26 cellular contexts compared by ENCODE assay signal in the genomic region with DNA sequence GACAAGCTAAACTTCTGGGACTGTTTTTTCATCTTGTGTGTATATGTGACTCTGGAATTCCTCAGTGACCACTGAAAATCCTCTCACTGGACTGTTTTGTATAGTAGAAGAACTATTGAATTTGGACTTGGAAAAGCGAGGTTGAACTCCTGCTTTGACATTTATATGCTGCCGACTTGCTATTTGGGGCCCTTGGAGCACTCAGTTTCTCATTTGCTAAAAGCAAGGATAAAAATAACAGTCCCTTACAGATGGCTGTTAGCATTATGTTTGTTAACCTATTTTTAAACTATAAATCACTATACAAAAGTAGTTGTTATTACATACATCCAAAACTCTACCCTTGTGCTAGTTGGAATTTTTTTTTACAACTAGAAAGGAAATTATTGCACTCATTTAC. TPM values are rescaled to one million over a fixed set of nuclear protein-coding genes. Genes with fewer than 3 reads are reported as not detected.
DNase-seq lines count a peak whose midpoint lies in the region; ATAC-seq and TF ChIP-seq lines count a peak whose summit lies in the region.
"Had no signal": no experiment of that assay in that cellular context is flagged by ENCODE, and none has a peak within 500 bp of the region (broad histone marks: within the 10 kb centered on the region; RNA-seq: fewer than 3 reads in every experiment).

No MANE protein-coding gene starts in this region.

- H3K4me3 ChIP-seq in GM23338 (no peak overlapping the region), esophagus muscularis mucosa (no peak overlapping the region), sigmoid colon (no peak overlapping the region)
- H3K4me3 ChIP-seq: GM12878, HAP-1, K562, PC-9 had no signal

- H3K27ac ChIP-seq in GM23338 (ENCODE audit: low read depth) (peak overlapping the region; percentile 72; the same call in 1 of the 2 replicates), esophagus muscularis mucosa (replicated peaks in 1 of 4) (peak overlapping the region; percentile 14 to 60 (median 26)), sigmoid colon (peak overlapping the region; percentile 29 to 75 (median 72))
- H3K27ac ChIP-seq: HL-60, PC-9, RWPE1 had no signal

- H3K9me3 Mint-ChIP-seq in activated T-cell treated with anti-CD3 and anti-CD28 coated beads, Interleukin-2, amount 50 U/mL, for 24 hours, result no peaks in the 10 kb centered on the region
- no peaks in the 10 kb centered on the region for H3K9me3 Mint-ChIP-seq in GM23338
- H3K9me3 Mint-ChIP-seq: CD8-positive, alpha-beta T cell had no signal

- no peak overlapping the region for H3K4me2 ChIP-seq in GM23338
- H3K4me2 ChIP-seq: PC-9 had no signal

- H3K27me3 Mint-ChIP-seq in activated T-cell treated with anti-CD3 and anti-CD28 coated beads, Interleukin-2, amount 50 U/mL, for 24 hours, result no peaks in the 10 kb centered on the region
- no peaks in the 10 kb centered on the region for H3K27me3 Mint-ChIP-seq in GM23338 (ENCODE audit: insufficient read depth, low read depth, poor library complexity)

- H3K36me3 ChIP-seq in GM23338 (ENCODE audit: insufficient read depth), result no peaks in the 10 kb centered on the region
- no peaks in the 10 kb centered on the region for H3K36me3 ChIP-seq in esophagus muscularis mucosa
- H3K36me3 ChIP-seq in sigmoid colon, result no peaks in the 10 kb centered on the region
- H3K36me3 ChIP-seq: HAP-1 had no signal

- ATAC-seq in GM23338, result no peak
- no peak for ATAC-seq in GM19452 (IDR thresholded peaks at IDR 0.05; ENCODE audit: unreplicated experiment)
- ATAC-seq: CD8-positive, alpha-beta T cell; GM12878; HepG2; K562 had no signal

- H3K4me1 ChIP-seq in GM23338 (ENCODE audit: insufficient read depth) (no peaks in the 10 kb centered on the region), esophagus muscularis mucosa (peaks cover 0 to 31% (median 27%) of the 10 kb centered on the region in 4 donors), sigmoid colon (peaks cover 0 to 18% (median 17%) of the 10 kb centered on the region in 4 donors)

- no peaks in the 10 kb centered on the region for H3K9me2 ChIP-seq in GM23338 (ENCODE audit: insufficient read depth)

- TF ChIP-seq EP300 in esophagus muscularis mucosa (IDR thresholded peaks at IDR 0.05) (no peak), sigmoid colon (IDR thresholded peaks at IDR 0.05) (no peak)

- DNase-seq in activated T-cell treated with anti-CD3 and anti-CD28 coated beads, Interleukin-2, amount 50 U/mL, for 24 hours, result no peak
- DNase-seq in activated T-cell treated with anti-CD3 and anti-CD28 coated beads for 4 hours (no peak), GM23338 (ENCODE audit: low spot score) (no peak), esophagus muscularis mucosa (ENCODE audit: extremely low spot score) (no peak), sigmoid colon (no peak), NCI-H774 (lab: John Stamatoyannopoulos, UW) (no peak), ecto neural progenitor cell (ENCODE audit: low spot score) (no peak)
- DNase-seq: 8988T; C1 segment of cervical spinal cord; CD8-positive, alpha-beta T cell; DND-41; MM.1S; NCI-H1092; NCI-H1436; NCI-H187 treated with DMSO at 0.1 percent for 48 hours; NCI-H2107; NCI-H2227 treated with DMSO at 0.1 percent for 48 hours; NCI-H510A; PC-9 had no signal

- TF ChIP-seq POLR2A in esophagus muscularis mucosa (IDR thresholded peaks at IDR 0.05; ENCODE audit: low read depth), result no peak
- TF ChIP-seq POLR2A in sigmoid colon (IDR thresholded peaks at IDR 0.05), result no peak

- TF ChIP-seq CTCF in GM23338 (conservative IDR thresholded peaks at IDR 0.05; ENCODE audit: low read depth in 2 of 2) (no peak), esophagus muscularis mucosa (IDR thresholded peaks at IDR 0.05) (no peak), sigmoid colon (IDR thresholded peaks at IDR 0.05) (no peak)

- H3K9me3 ChIP-seq in esophagus muscularis mucosa, result no peaks in the 10 kb centered on the region
- no peaks in the 10 kb centered on the region for H3K9me3 ChIP-seq in sigmoid colon
- H3K9me3 ChIP-seq: HAP-1 had no signal

- no peak overlapping the region for H2AFZ ChIP-seq in GM23338
- H2AFZ ChIP-seq: PC-9 had no signal

- peak overlapping the region; percentile 27 for H3K27ac Mint-ChIP-seq in activated T-cell treated with anti-CD3 and anti-CD28 coated beads, Interleukin-2, amount 50 U/mL, for 24 hours
- H3K27ac Mint-ChIP-seq in GM23338, result no peak overlapping the region
- H3K27ac Mint-ChIP-seq: CD8-positive, alpha-beta T cell had no signal

- H3K27me3 ChIP-seq in GM23338 (ENCODE audit: insufficient read depth), result no peaks in the 10 kb centered on the region
- no peaks in the 10 kb centered on the region for H3K27me3 ChIP-seq in esophagus muscularis mucosa
- H3K27me3 ChIP-seq in sigmoid colon, result no peaks in the 10 kb centered on the region

- intact Hi-C loops in esophagus muscularis mucosa (cut with DNase I), result no loop called here
- intact Hi-C loops in sigmoid colon (cut with DNase I), result no loop called here

- peaks cover 96% of the 10 kb centered on the region for H3K79me2 ChIP-seq in GM23338 (replicated peaks; ENCODE audit: insufficient read depth)

- H4K20me1 ChIP-seq in GM23338 (replicated peaks; ENCODE audit: insufficient read depth), result peaks cover 24% of the 10 kb centered on the region

- H3F3A ChIP-seq in GM23338 (replicated peaks; ENCODE audit: low read depth), result no peaks in the 10 kb centered on the region

- H3K4me3 Mint-ChIP-seq in activated T-cell treated with anti-CD3 and anti-CD28 coated beads, Interleukin-2, amount 50 U/mL, for 24 hours, result no peak overlapping the region
- H3K4me3 Mint-ChIP-seq in GM23338, result no peak overlapping the region
- H3K4me3 Mint-ChIP-seq: CD8-positive, alpha-beta T cell had no signal

- H3K36me3 Mint-ChIP-seq in activated T-cell treated with anti-CD3 and anti-CD28 coated beads, Interleukin-2, amount 50 U/mL, for 24 hours (ENCODE audit: low read depth), result peaks cover 28% of the 10 kb centered on the region
- H3K36me3 Mint-ChIP-seq in GM23338 (ENCODE audit: low read depth), result no peaks in the 10 kb centered on the region

- peaks cover 51% of the 10 kb centered on the region for H3K4me1 Mint-ChIP-seq in activated T-cell treated with anti-CD3 and anti-CD28 coated beads, Interleukin-2, amount 50 U/mL, for 24 hours (ENCODE audit: low read depth)
- H3K4me1 Mint-ChIP-seq in GM23338, result no peaks in the 10 kb centered on the region

- 68% methylated on average over 2 of the region's 2 CpGs for WGBS in esophagus muscularis mucosa
- WGBS in sigmoid colon, 2 donors, result 87 to 92% methylated on average over 2 of the region's 2 CpGs

TF ChIP-seq in GM23338, 12 proteins besides CTCF, POLR2A, EP300 and RAD21 (continues in another document):
- TF ChIP-seq EZH2phosphoT487 (IDR thresholded peaks at IDR 0.05; ENCODE audit: unreplicated experiment) (no peak), JUNB (IDR thresholded peaks at IDR 0.05; ENCODE audit: unreplicated experiment) (no peak), POLR2AphosphoS5 (IDR thresholded peaks at IDR 0.05; ENCODE audit: low read depth) (no peak), EZH2 (IDR thresholded peaks at IDR 0.05; ENCODE audit: low read depth, unreplicated experiment) (no peak)

RNA-seq across cellular contexts. Expression of a gene that starts 9.0 kb away (rescaled TPM):
- total RNA-seq in GM23338 (2014; rRNA removed; shearing (Covaris generic)), result 112 and 137 TPM in 2 replicates
- 63.1 and 70.1 TPM in 2 replicates for polyA plus RNA-seq in GM23338 (2016; fragmentation: Nextera tagmentation; extraction: Ambion mirVana)
- total RNA-seq in esophagus muscularis mucosa, result 100 to 1,000 TPM in 1 of 4 donors, 10 to 100 TPM in 3; 47.3 to 137 (median 59.6) TPM
- 100 to 1,000 TPM in 3 of 4 donors, 10 to 100 TPM in 1; 92.7 to 247 (median 139) TPM for total RNA-seq in sigmoid colon
- polyA plus RNA-seq in sigmoid colon, result 100 to 1,000 TPM in 1 of 3 donors, 10 to 100 TPM in 2; 26.1 to 132 (median 35.4) TPM

RNA-seq across cellular contexts. Expression of a gene that starts 9.2 kb away (rescaled TPM):
- total RNA-seq in GM23338 (2014; rRNA removed; shearing (Covaris generic)), result 26.6 and 32.7 TPM in 2 replicates
- polyA plus RNA-seq in GM23338 (2016; fragmentation: Nextera tagmentation; extraction: Ambion mirVana) (70.7 and 85.2 TPM in 2 replicates), sigmoid colon (10 to 100 TPM in 2 of 3 donors, 1 to 10 TPM in 1; 9.0 to 38.2 (median 16.2) TPM)
- total RNA-seq in esophagus muscularis mucosa (10 to 100 TPM; 11.4 to 31.1 (median 15.2) TPM), sigmoid colon (10 to 100 TPM; 21.8 to 36.2 (median 24.1) TPM)
